Comparison of ENCODE assay signal across 8 cellular contexts in genomic region chr6:26215200-26216014, GRCh38.
A peak's percentile ranks its signal among the peaks of the same experiment; 100 is the strongest.
DNase-seq lines count a peak whose midpoint lies in the region; ATAC-seq and TF ChIP-seq lines count a peak whose summit lies in the region.

No MANE protein-coding gene starts in this region.

- no peak for ATAC-seq in natural killer cell

- POLR2A ChIA-PET in A673 (lab: Charles Lee; ENCODE audit: low non-redundant PET), result interaction anchor here (0.6 to 2.9 kb wide), 7 partner anchors 10 to 91 kb away, joined by 5 to 85 read pairs (median 14); a partner anchor contains a TSS

- peak overlapping the region; percentile 16 for H3K9ac ChIP-seq in rectal smooth muscle tissue (ENCODE audit: low read length)

- CTCF ChIA-PET in A673 (lab: Charles Lee), result no interaction called here

- H3K27me3 Mint-ChIP-seq in natural killer cell (ENCODE audit: low read depth in 2 of 2), result no peaks in the 10 kb centered on the region
- no peaks in the 10 kb centered on the region for H3K27me3 Mint-ChIP-seq in activated T-helper 1 cell treated with anti-CD3 and anti-CD28 coated beads, Interleukin-12 subunit alpha, Interleukin-12 subunit beta, Interleukin-2, Interleukin-4 antibody, amounts not matched to agents 30 ng/mL and 10 ng/mL and 1 ng/mL, durations not matched to agents 14 hours and 24 hours and 36 hours (ENCODE audit: insufficient read depth)

- TF ChIP-seq CTCF in A673 (conservative IDR thresholded peaks at IDR 0.05; ENCODE audit: low read depth, low read length) (no peak), GM12875 (IDR thresholded peaks at IDR 0.05; ENCODE audit: borderline replicate concordance, insufficient read depth, low read depth, low read length) (no peak), esophagus squamous epithelium (IDR thresholded peaks at IDR 0.05) (no peak), natural killer cell (IDR thresholded peaks at IDR 0.05) (no peak)

- H3K36me3 ChIP-seq in A673 (ENCODE audit: insufficient read depth, low read length, poor library complexity, severe bottlenecking), result no peaks in the 10 kb centered on the region
- H3K36me3 ChIP-seq in esophagus squamous epithelium, result no peaks in the 10 kb centered on the region
- no peaks in the 10 kb centered on the region for H3K36me3 ChIP-seq in rectal smooth muscle tissue (ENCODE audit: control insufficient read depth, insufficient read depth, low read length)

- peak in 2 of 4 donors; percentile 47 to 50 for TF ChIP-seq POLR2A in esophagus squamous epithelium (IDR thresholded peaks at IDR 0.05)

- intact Hi-C loops in A673 (cut with micrococcal nuclease; ENCODE audit: unreplicated experiment) (loop anchor here (1.0 to 5.0 kb wide), 3 partner anchors 36 to 158 kb away; a partner anchor contains a TSS), esophagus squamous epithelium (cut with DNase I) (no loop called here), natural killer cell (cut with micrococcal nuclease) (loop anchor here (1.0 to 2.0 kb wide), 8 partner anchors 10 to 91 kb away; a partner anchor contains a TSS)
- intact Hi-C loops in activated T-helper 1 cell treated with anti-CD3 and anti-CD28 coated beads, Interleukin-12 subunit alpha, Interleukin-12 subunit beta, Interleukin-2, Interleukin-4 antibody, amounts not matched to agents 30 ng/mL and 10 ng/mL and 1 ng/mL, durations not matched to agents 14 hours and 24 hours and 36 hours (cut with micrococcal nuclease), result loop anchor here (1.0 to 2.0 kb wide), 12 partner anchors 9 to 1657 kb away; a partner anchor contains a TSS

- no TSS peak for BruUV-seq in A673 (replicated peaks; lab: Mats Ljungman, UMichigan)

- H3K27me3 ChIP-seq in A673 (replicated peaks; ENCODE audit: insufficient read depth, low read depth, low read length, poor library complexity), result no peaks in the 10 kb centered on the region
- H3K27me3 ChIP-seq in esophagus squamous epithelium, result peaks cover 0 to 47% (median 2%) of the 10 kb centered on the region in 4 donors
- no peaks in the 10 kb centered on the region for H3K27me3 ChIP-seq in rectal smooth muscle tissue (ENCODE audit: control insufficient read depth, insufficient read depth, low read length)

- H3K27ac Mint-ChIP-seq in natural killer cell, result no peak overlapping the region
- H3K27ac Mint-ChIP-seq in activated T-helper 1 cell treated with anti-CD3 and anti-CD28 coated beads, Interleukin-12 subunit alpha, Interleukin-12 subunit beta, Interleukin-2, Interleukin-4 antibody, amounts not matched to agents 30 ng/mL and 10 ng/mL and 1 ng/mL, durations not matched to agents 14 hours and 24 hours and 36 hours, result no peak overlapping the region

- H3K4me3 ChIP-seq in A673 (ENCODE audit: low read depth, low read length, poor library complexity, severe bottlenecking) (peak overlapping the region; percentile 62), GM12875 (ENCODE audit: low read depth, low read length) (peak overlapping the region; percentile 32), esophagus squamous epithelium (peak overlapping the region; percentile 16 to 73 (median 58)), rectal smooth muscle tissue (ENCODE audit: low read length) (peak overlapping the region; percentile 68)

- H3K9me3 ChIP-seq in A673 (ENCODE audit: low read depth, low read length, poor library complexity, severe bottlenecking) (no peaks in the 10 kb centered on the region), esophagus squamous epithelium (peaks cover 0 to 8% (median 0%) of the 10 kb centered on the region in 3 donors)

- H3K4me1 ChIP-seq in A673 (ENCODE audit: insufficient read depth, low read length, poor library complexity, severe bottlenecking) (peaks cover 3% of the 10 kb centered on the region), esophagus squamous epithelium (peaks cover 6 to 36% (median 13%) of the 10 kb centered on the region in 3 donors), rectal smooth muscle tissue (ENCODE audit: control insufficient read depth, insufficient read depth, low read length) (peaks cover 8% of the 10 kb centered on the region)

- H3K27ac ChIP-seq in A673 (ENCODE audit: low read depth, low read length, poor library complexity, severe bottlenecking) (peak overlapping the region; percentile 92), esophagus squamous epithelium (peak overlapping the region; percentile 86 to 98 (median 97)), rectal smooth muscle tissue (ENCODE audit: low read depth, low read length) (peak overlapping the region; percentile 99)

- H3K9me3 Mint-ChIP-seq in natural killer cell, result no peaks in the 10 kb centered on the region
- no peaks in the 10 kb centered on the region for H3K9me3 Mint-ChIP-seq in activated T-helper 1 cell treated with anti-CD3 and anti-CD28 coated beads, Interleukin-12 subunit alpha, Interleukin-12 subunit beta, Interleukin-2, Interleukin-4 antibody, amounts not matched to agents 30 ng/mL and 10 ng/mL and 1 ng/mL, durations not matched to agents 14 hours and 24 hours and 36 hours

- no peak overlapping the region for H3K4me3 Mint-ChIP-seq in natural killer cell
- no peak overlapping the region for H3K4me3 Mint-ChIP-seq in activated T-helper 1 cell treated with anti-CD3 and anti-CD28 coated beads, Interleukin-12 subunit alpha, Interleukin-12 subunit beta, Interleukin-2, Interleukin-4 antibody, amounts not matched to agents 30 ng/mL and 10 ng/mL and 1 ng/mL, durations not matched to agents 14 hours and 24 hours and 36 hours

- WGBS in esophagus squamous epithelium, 2 donors, result 6 to 8% methylated on average over 18 to 25 of the region's 30 CpGs

- no peaks in the 10 kb centered on the region for H3K36me3 Mint-ChIP-seq in natural killer cell
- peaks cover 2% of the 10 kb centered on the region for H3K36me3 Mint-ChIP-seq in activated T-helper 1 cell treated with anti-CD3 and anti-CD28 coated beads, Interleukin-12 subunit alpha, Interleukin-12 subunit beta, Interleukin-2, Interleukin-4 antibody, amounts not matched to agents 30 ng/mL and 10 ng/mL and 1 ng/mL, durations not matched to agents 14 hours and 24 hours and 36 hours (ENCODE audit: low read depth)

- H3K4me1 Mint-ChIP-seq in natural killer cell, result no peaks in the 10 kb centered on the region
- peaks cover 11% of the 10 kb centered on the region for H3K4me1 Mint-ChIP-seq in activated T-helper 1 cell treated with anti-CD3 and anti-CD28 coated beads, Interleukin-12 subunit alpha, Interleukin-12 subunit beta, Interleukin-2, Interleukin-4 antibody, amounts not matched to agents 30 ng/mL and 10 ng/mL and 1 ng/mL, durations not matched to agents 14 hours and 24 hours and 36 hours (ENCODE audit: low read depth)

- peak; percentile 61 for DNase-seq in A673 (ENCODE audit: low spot score)
- DNase-seq in RPMI7951 (ENCODE audit: low read depth), result peak; percentile 41
- no peak for DNase-seq in esophagus squamous epithelium (lab: John Stamatoyannopoulos, UW)
- no peak for DNase-seq in natural killer cell
- no peak for DNase-seq in KG1 (lab: John Stamatoyannopoulos, UW)
- DNase-seq in activated T-helper 1 cell treated with anti-CD3 and anti-CD28 coated beads, Interleukin-12 subunit alpha, Interleukin-12 subunit beta, Interleukin-2, Interleukin-4 antibody, amounts not matched to agents 30 ng/mL and 10 ng/mL and 1 ng/mL, durations not matched to agents 14 hours and 24 hours and 36 hours (ENCODE audit: low spot score), result no peak

Comparison
In these comparisons a context has a peak if more than half of its experiments do, and no peak if none do; other contexts are left out.
1. DNase-seq: peak in A673 (single experiment) and RPMI7951 (single experiment); none in esophagus squamous epithelium (single experiment), natural killer cell (single experiment), KG1 (single experiment) and activated T-helper 1 cell treated with anti-CD3 and anti-CD28 coated beads, Interleukin-12 subunit alpha, Interleukin-12 subunit beta, Interleukin-2, Interleukin-4 antibody, amounts not matched to agents 30 ng/mL and 10 ng/mL and 1 ng/mL, durations not matched to agents 14 hours and 24 hours and 36 hours (single experiment).
2. Peak in every context shown above with its lines, with median percentiles within 50 percentile points of each other: H3K27ac ChIP-seq and H3K4me3 ChIP-seq.